In the genomic region with DNA sequence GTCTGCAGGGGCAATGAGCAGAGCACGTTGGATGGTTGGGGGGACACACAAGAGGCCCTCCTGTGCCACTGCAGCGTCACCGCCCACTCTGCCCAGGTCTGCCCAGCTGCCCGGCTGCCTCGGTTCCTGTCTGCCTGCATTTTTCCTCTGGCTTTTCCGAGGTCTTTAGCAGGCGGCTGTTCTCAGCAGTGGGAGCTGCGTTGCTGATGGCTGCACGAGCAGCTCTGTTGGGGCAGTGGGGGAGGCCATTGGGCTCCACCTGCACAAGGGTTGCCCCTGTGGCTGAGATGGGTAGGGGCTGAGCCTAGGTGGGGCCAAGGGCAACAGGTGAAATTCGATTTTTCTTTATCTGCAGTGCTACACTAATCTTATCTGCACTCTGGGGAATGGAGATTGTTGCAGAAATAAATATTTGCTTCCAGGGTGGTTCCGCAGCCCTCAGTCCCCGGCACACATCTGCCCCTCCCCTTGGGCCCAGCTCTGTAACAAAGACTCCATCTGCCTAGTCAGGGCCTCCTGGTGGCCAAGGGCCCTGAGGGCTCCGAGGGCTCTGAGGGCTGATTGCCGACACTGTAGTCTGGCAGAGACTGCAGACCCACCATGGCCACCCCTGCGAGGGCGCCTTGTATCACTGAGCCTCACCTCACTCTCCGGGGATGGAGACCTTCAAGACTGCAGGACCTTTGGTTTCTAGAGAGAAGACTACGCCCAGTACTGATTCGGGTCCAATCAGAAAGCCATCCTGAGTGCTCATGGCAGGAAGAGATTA, we compare ENCODE assay signal across 20 cellular contexts.
DNase-seq lines count a peak whose midpoint lies in the region; ATAC-seq and TF ChIP-seq lines count a peak whose summit lies in the region.
"Had no signal": no experiment of that assay in that cellular context is flagged by ENCODE, and none has a peak within 500 bp of the region (broad histone marks: within the 10 kb centered on the region; RNA-seq: fewer than 3 reads in every experiment).

No MANE protein-coding gene starts in this region.

- TF ChIP-seq POLR2A in thyroid gland (IDR thresholded peaks at IDR 0.05): no peak

- no peaks in the 10 kb centered on the region for H3K36me3 ChIP-seq in HEK293 (ENCODE audit: control insufficient read depth in 2 of 2, insufficient read depth in 1 of 2, low read length in 2 of 2)
- H3K36me3 ChIP-seq in liver (ENCODE audit: control insufficient read depth in 4 of 4, insufficient read depth in 3 of 4, low read depth in 1 of 4, low read length in 3 of 4): no peaks in the 10 kb centered on the region
- H3K36me3 ChIP-seq in thyroid gland: no peaks in the 10 kb centered on the region
- H3K36me3 ChIP-seq: breast epithelium had no signal

- peaks cover 0 to 3% of the 10 kb centered on the region in 2 donors for H3K27me3 Mint-ChIP-seq in natural killer cell treated with Interleukin-12 subunit alpha and Interleukin-12 subunit beta and Interleukin-15 and Interleukin-18, amount 100 ng/mL, for 72 hours
- H3K27me3 Mint-ChIP-seq: T-cell had no signal

- no peaks in the 10 kb centered on the region for H3K36me3 Mint-ChIP-seq in natural killer cell treated with Interleukin-12 subunit alpha and Interleukin-12 subunit beta and Interleukin-15 and Interleukin-18, amount 100 ng/mL, for 72 hours
- H3K36me3 Mint-ChIP-seq: CD8-positive, alpha-beta T cell; stimulated activated naive B cell treated with anti-CD40 and anti-IgM and Interleukin-4, amounts not matched to agents 10 μg/mL and 1 μg/mL and 100 μg/mL, for 72 hours; T-cell had no signal

- H3K9me3 ChIP-seq in HEK293 (ENCODE audit: control insufficient read depth, insufficient read depth, low read depth, low read length): no peaks in the 10 kb centered on the region
- no peaks in the 10 kb centered on the region for H3K9me3 ChIP-seq in liver (ENCODE audit: control insufficient read depth in 4 of 4, low read length in 3 of 4)
- no peaks in the 10 kb centered on the region for H3K9me3 ChIP-seq in thyroid gland
- H3K9me3 ChIP-seq: breast epithelium, testis had no signal

- H3K4me3 Mint-ChIP-seq in natural killer cell treated with Interleukin-12 subunit alpha and Interleukin-12 subunit beta and Interleukin-15 and Interleukin-18, amount 100 ng/mL, for 72 hours: no peak overlapping the region
- H3K4me3 Mint-ChIP-seq: CD8-positive, alpha-beta T cell; nephron; stimulated activated naive B cell treated with anti-CD40 and anti-IgM and Interleukin-4, amounts not matched to agents 10 μg/mL and 1 μg/mL and 100 μg/mL, for 72 hours; T-cell had no signal

- DNase-seq in NCI-H748 treated with DMSO at 0.1 percent for 48 hours (lab: John Stamatoyannopoulos, UW): peak; percentile 39
- peak; percentile 36 to 73 for DNase-seq in thyroid gland
- no peak for DNase-seq in natural killer cell treated with Interleukin-12 subunit alpha and Interleukin-12 subunit beta and Interleukin-15 and Interleukin-18, amount 100 ng/mL, for 72 hours (ENCODE audit: low spot score)
- DNase-seq: activated CD4-positive, alpha-beta T cell treated with anti-CD3 and anti-CD28 coated beads for 1 hour; activated T-cell treated with anti-CD3 and anti-CD28 coated beads, Interleukin-2, amount 50 U/mL, for 1 hour; CD8-positive, alpha-beta T cell; KBM-7; NCI-H2029; NCI-H446 treated with DMSO at 0.1 percent for 48 hours; stimulated activated naive B cell treated with anti-CD40 and anti-IgM and Interleukin-4, amounts not matched to agents 10 μg/mL and 1 μg/mL and 100 μg/mL, for 72 hours; T-cell; testis had no signal

- 78% methylated on average over 19 of the region's 19 CpGs for WGBS in liver
- WGBS in thyroid gland, 2 donors: 49 to 71% methylated on average over 14 to 18 of the region's 19 CpGs

- H3K9ac ChIP-seq in liver (ENCODE audit: low read depth in 1 of 2, low read length in 2 of 2): no peak overlapping the region

- H3K4me3 ChIP-seq in HEK293 (ENCODE audit: low read depth, low read length): no peak overlapping the region
- H3K4me3 ChIP-seq in liver (ENCODE audit: low read depth in 1 of 3, low read length in 3 of 3): no peak overlapping the region
- no peak overlapping the region for H3K4me3 ChIP-seq in thyroid gland (replicated peaks in 1 of 3)
- H3K4me3 ChIP-seq: breast epithelium, skin epidermis, testis had no signal

- TF ChIP-seq RAD21 in liver (IDR thresholded peaks at IDR 0.05): peak; percentile 12 to 21

- POLR2A ChIA-PET in HEK293 (lab: Yijun Ruan, JAX): no interaction called here

- H3K27me3 ChIP-seq in liver (ENCODE audit: control insufficient read depth in 4 of 4, insufficient read depth in 4 of 4, low read length in 3 of 4) (no peaks in the 10 kb centered on the region), thyroid gland (no peaks in the 10 kb centered on the region)
- H3K27me3 ChIP-seq: breast epithelium, testis had no signal

- CTCF ChIA-PET in HEK293 (lab: Yijun Ruan, JAX): interaction anchor here (0.6 kb wide), 1 partner anchor 129 kb away, joined by 3 read pairs; no protein-coding TSS in a partner anchor

- H3K4me1 Mint-ChIP-seq in natural killer cell treated with Interleukin-12 subunit alpha and Interleukin-12 subunit beta and Interleukin-15 and Interleukin-18, amount 100 ng/mL, for 72 hours (ENCODE audit: low read depth in 2 of 2): no peaks in the 10 kb centered on the region
- H3K4me1 Mint-ChIP-seq: stimulated activated naive B cell treated with anti-CD40 and anti-IgM and Interleukin-4, amounts not matched to agents 10 μg/mL and 1 μg/mL and 100 μg/mL, for 72 hours; T-cell had no signal

- no peak overlapping the region for H3K27ac ChIP-seq in HEK293 (ENCODE audit: extremely low read depth, low read depth, low read length)
- no peak overlapping the region for H3K27ac ChIP-seq in liver (ENCODE audit: low read depth in 1 of 2, low read length in 2 of 2)
- H3K27ac ChIP-seq in thyroid gland: no peak overlapping the region
- H3K27ac ChIP-seq: breast epithelium, skin epidermis, testis had no signal

- intact Hi-C loops in thyroid gland (cut with DNase I): no loop called here

- H3K27ac Mint-ChIP-seq in natural killer cell treated with Interleukin-12 subunit alpha and Interleukin-12 subunit beta and Interleukin-15 and Interleukin-18, amount 100 ng/mL, for 72 hours: no peak overlapping the region
- H3K27ac Mint-ChIP-seq: CD8-positive, alpha-beta T cell; nephron; stimulated activated naive B cell treated with anti-CD40 and anti-IgM and Interleukin-4, amounts not matched to agents 10 μg/mL and 1 μg/mL and 100 μg/mL, for 72 hours; T-cell had no signal

- ATAC-seq in natural killer cell treated with Interleukin-12 subunit alpha and Interleukin-12 subunit beta and Interleukin-15 and Interleukin-18, amount 100 ng/mL, for 72 hours: no peak
- no peak for ATAC-seq in SK-N-SH treated with all-trans-retinoic acid at 6 μM for 48 hours
- ATAC-seq in GM19035 (IDR thresholded peaks at IDR 0.05; ENCODE audit: unreplicated experiment): no peak
- ATAC-seq: CD8-positive, alpha-beta T cell; Panc1; stimulated activated naive B cell treated with anti-CD40 and anti-IgM and Interleukin-4, amounts not matched to agents 10 μg/mL and 1 μg/mL and 100 μg/mL, for 72 hours; T-cell had no signal

- no peaks in the 10 kb centered on the region for H3K4me1 ChIP-seq in HEK293 (ENCODE audit: control insufficient read depth, insufficient read depth, low read length)
- H3K4me1 ChIP-seq in liver (ENCODE audit: control insufficient read depth in 4 of 4, insufficient read depth in 4 of 4, low read length in 3 of 4): peaks cover 3 to 17% (median 12%) of the 10 kb centered on the region in 4 donors
- H3K4me1 ChIP-seq in thyroid gland: peaks cover 0 to 3% of the 10 kb centered on the region in 2 donors
- H3K4me1 ChIP-seq: breast epithelium, testis had no signal

- TF ChIP-seq CTCF in HEK293 (tag by site-specific recombination; IDR thresholded peaks at IDR 0.05): no peak
- peak; percentile 4 for TF ChIP-seq CTCF in liver (IDR thresholded peaks at IDR 0.05; ENCODE audit: low read depth, low read length, missing input control)
- TF ChIP-seq CTCF in thyroid gland (IDR thresholded peaks at IDR 0.05): no peak

- H3K9me3 Mint-ChIP-seq in natural killer cell treated with Interleukin-12 subunit alpha and Interleukin-12 subunit beta and Interleukin-15 and Interleukin-18, amount 100 ng/mL, for 72 hours: no peaks in the 10 kb centered on the region
- H3K9me3 Mint-ChIP-seq: CD8-positive, alpha-beta T cell; nephron; T-cell had no signal

TF ChIP-seq in HEK293, 187 proteins besides CTCF, POLR2A, EP300 and RAD21 (continues in another document):
- no peak for TF ChIP-seq ZEB2 (tag by site-specific recombination; IDR thresholded peaks at IDR 0.05)

TF ChIP-seq in liver, 16 proteins besides CTCF, POLR2A, EP300 and RAD21:
- TF ChIP-seq RXRA (IDR thresholded peaks at IDR 0.05): peak in 1 of 2 donors; percentile 23
- TF ChIP-seq, protein P1, sequence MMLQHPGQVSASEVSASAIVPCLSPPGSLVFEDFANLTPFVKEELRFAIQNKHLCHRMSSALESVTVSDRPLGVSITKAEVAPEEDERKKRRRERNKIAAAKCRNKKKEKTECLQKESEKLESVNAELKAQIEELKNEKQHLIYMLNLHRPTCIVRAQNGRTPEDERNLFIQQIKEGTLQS (IDR thresholded peaks at IDR 0.05): no peak
TF ChIP-seq in liver: peak in this region for 1.

TF ChIP-seq in SK-N-SH treated with all-trans-retinoic acid at 6 μM for 48 hours, 23 proteins besides CTCF, POLR2A, EP300 and RAD21 (continues in another document):
- TF ChIP-seq, protein P2, sequence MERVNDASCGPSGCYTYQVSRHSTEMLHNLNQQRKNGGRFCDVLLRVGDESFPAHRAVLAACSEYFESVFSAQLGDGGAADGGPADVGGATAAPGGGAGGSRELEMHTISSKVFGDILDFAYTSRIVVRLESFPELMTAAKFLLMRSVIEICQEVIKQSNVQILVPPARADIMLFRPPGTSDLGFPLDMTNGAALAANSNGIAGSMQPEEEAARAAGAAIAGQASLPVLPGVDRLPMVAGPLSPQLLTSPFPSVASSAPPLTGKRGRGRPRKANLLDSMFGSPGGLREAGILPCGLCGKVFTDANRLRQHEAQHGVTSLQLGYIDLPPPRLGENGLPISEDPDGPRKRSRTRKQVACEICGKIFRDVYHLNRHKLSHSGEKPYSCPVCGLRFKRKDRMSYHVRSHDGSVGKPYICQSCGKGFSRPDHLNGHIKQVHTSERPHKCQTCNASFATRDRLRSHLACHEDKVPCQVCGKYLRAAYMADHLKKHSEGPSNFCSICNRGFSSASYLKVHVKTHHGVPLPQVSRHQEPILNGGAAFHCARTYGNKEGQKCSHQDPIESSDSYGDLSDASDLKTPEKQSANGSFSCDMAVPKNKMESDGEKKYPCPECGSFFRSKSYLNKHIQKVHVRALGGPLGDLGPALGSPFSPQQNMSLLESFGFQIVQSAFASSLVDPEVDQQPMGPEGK (CRISPR knock-in tag; IDR thresholded peaks at IDR 0.05; ENCODE audit: borderline replicate concordance): no peak
